19 cellular contexts compared by ENCODE assay signal in the genomic region with DNA sequence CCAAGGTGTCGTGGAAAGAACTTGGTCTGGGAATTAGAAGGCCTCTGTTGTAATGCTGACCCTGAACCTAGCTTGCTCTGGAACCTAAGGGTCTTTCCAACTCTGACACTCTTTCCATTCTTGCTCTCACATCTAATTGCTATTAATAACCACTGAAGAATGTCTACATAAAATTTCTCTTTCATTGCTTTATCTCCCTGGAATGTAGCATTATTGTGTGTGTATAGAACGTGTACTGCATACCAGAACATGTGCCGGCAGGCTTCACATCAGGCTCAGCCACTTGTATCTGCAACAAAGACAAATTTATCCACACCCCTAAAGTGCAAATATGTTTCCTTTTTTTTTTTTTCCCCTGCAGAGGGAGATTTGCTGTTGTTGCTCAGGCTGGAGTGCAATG. TPM values are rescaled to one million over a fixed set of nuclear protein-coding genes. Genes with fewer than 3 reads are reported as not detected.
DNase-seq lines count a peak whose midpoint lies in the region; ATAC-seq and TF ChIP-seq lines count a peak whose summit lies in the region.
"Had no signal": no experiment of that assay in that cellular context is flagged by ENCODE, and none has a peak within 500 bp of the region (broad histone marks: within the 10 kb centered on the region; RNA-seq: fewer than 3 reads in every experiment).

No MANE protein-coding gene starts in this region.

- H3K36me3 ChIP-seq in adipocyte (ENCODE audit: control insufficient read depth, insufficient read depth, low read length, severe bottlenecking) (no peaks in the 10 kb centered on the region), WERI-Rb-1 (no peaks in the 10 kb centered on the region)
- H3K36me3 ChIP-seq: ascending aorta, gastroesophageal sphincter had no signal

- H3K27me3 ChIP-seq in adipocyte (replicated peaks; ENCODE audit: control insufficient read depth, insufficient read depth, low read length): no peaks in the 10 kb centered on the region
- no peaks in the 10 kb centered on the region for H3K27me3 ChIP-seq in WERI-Rb-1 (ENCODE audit: insufficient read depth, low read depth, severe bottlenecking)
- H3K27me3 ChIP-seq: ascending aorta, gastroesophageal sphincter had no signal

- TF ChIP-seq CTCF in fibroblast of pulmonary artery (IDR thresholded peaks at IDR 0.05; ENCODE audit: low read length, missing control alignments) (no peak), retinal pigment epithelial cell (conservative IDR thresholded peaks at IDR 0.05; ENCODE audit: low read depth, low read length) (no peak), WERI-Rb-1 (IDR thresholded peaks at IDR 0.05; ENCODE audit: low read depth, low read length) (no peak), omental fat pad (IDR thresholded peaks at IDR 0.05) (no peak)

- H3K9ac ChIP-seq in adipocyte (ENCODE audit: low read length): no peak overlapping the region

- H3K9me3 ChIP-seq in adipocyte (ENCODE audit: control insufficient read depth, low read length) (no peaks in the 10 kb centered on the region), WERI-Rb-1 (ENCODE audit: severe bottlenecking) (no peaks in the 10 kb centered on the region)
- H3K9me3 ChIP-seq: ascending aorta, gastroesophageal sphincter had no signal

- DNase-seq in GM03348 (ENCODE audit: low spot score) (peak; percentile 46), adipocyte (ENCODE audit: low read depth) (peak; percentile 45), fibroblast of pulmonary artery (ENCODE audit: low read depth) (peak; percentile 66), retinal pigment epithelial cell (ENCODE audit: low read depth) (peak; percentile 56), WERI-Rb-1 (no peak), omental fat pad (ENCODE audit: low spot score) (no peak), T1000 (lab: John Stamatoyannopoulos, UW) (no peak)
- DNase-seq: activated effector memory CD4-positive, alpha-beta T cell treated with Interleukin-2 at 50 U/mL for 16 hours; MM.1S; NCI-H2029; NCI-H526; PC-9; small intestine; stimulated activated naive CD4-positive, alpha-beta T cell treated with Interleukin-2 at 50 U/mL for 16 hours; SW 1271 had no signal

- H3K4me1 ChIP-seq in adipocyte (ENCODE audit: control insufficient read depth, insufficient read depth, low read length): no peaks in the 10 kb centered on the region
- H3K4me1 ChIP-seq: ascending aorta had no signal

- H3K27ac ChIP-seq in WERI-Rb-1: no peak overlapping the region
- H3K27ac ChIP-seq: ascending aorta, gastroesophageal sphincter, PC-9, VCaP had no signal

- H3K4me3 ChIP-seq in adipocyte (ENCODE audit: low read length) (no peak overlapping the region), fibroblast of pulmonary artery (replicated peaks; ENCODE audit: low read depth, low read length) (no peak overlapping the region), retinal pigment epithelial cell (ENCODE audit: low read length) (no peak overlapping the region), WERI-Rb-1 (ENCODE audit: low read depth, low read length) (no peak overlapping the region)
- H3K4me3 ChIP-seq: ascending aorta, gastroesophageal sphincter, PC-9 had no signal

- ATAC-seq in omental fat pad (ENCODE audit: low FRiP score) (no peak), GM21390 (IDR thresholded peaks at IDR 0.05; ENCODE audit: unreplicated experiment) (no peak)
- ATAC-seq: gastroesophageal sphincter had no signal

RNA-seq across cellular contexts. Expression of gene LAX1, which starts 13.9 kb away (rescaled TPM):
- 1 to 10 TPM in 3 of 4 donors, under 1 TPM in 1; 0.19 to 2.4 (median 1.4) TPM for total RNA-seq in omental fat pad
- total RNA-seq: ascending aorta, PC-9 had no signal

RNA-seq across cellular contexts. Expression of gene ZBED6, which starts 44.4 kb away (rescaled TPM):
- total RNA-seq in omental fat pad: 10 to 100 TPM; 24.9 to 32.3 (median 27.7) TPM

RNA-seq across cellular contexts. Expression of gene ZC3H11A, which starts 44.4 kb away (rescaled TPM):
- 100 to 1,000 TPM in 3 of 4 donors, 10 to 100 TPM in 1; 97.6 to 140 (median 108) TPM for total RNA-seq in omental fat pad

Comparison
In these comparisons a context has a peak if more than half of its experiments do, and no peak if none do; other contexts are left out.
1. DNase-seq: peak in GM03348 (single experiment), adipocyte (single experiment), fibroblast of pulmonary artery (single experiment) and retinal pigment epithelial cell (single experiment); none in WERI-Rb-1 (single experiment), omental fat pad (single experiment) and T1000 (single experiment).